12 cellular contexts compared by ENCODE assay signal in the genomic region with DNA sequence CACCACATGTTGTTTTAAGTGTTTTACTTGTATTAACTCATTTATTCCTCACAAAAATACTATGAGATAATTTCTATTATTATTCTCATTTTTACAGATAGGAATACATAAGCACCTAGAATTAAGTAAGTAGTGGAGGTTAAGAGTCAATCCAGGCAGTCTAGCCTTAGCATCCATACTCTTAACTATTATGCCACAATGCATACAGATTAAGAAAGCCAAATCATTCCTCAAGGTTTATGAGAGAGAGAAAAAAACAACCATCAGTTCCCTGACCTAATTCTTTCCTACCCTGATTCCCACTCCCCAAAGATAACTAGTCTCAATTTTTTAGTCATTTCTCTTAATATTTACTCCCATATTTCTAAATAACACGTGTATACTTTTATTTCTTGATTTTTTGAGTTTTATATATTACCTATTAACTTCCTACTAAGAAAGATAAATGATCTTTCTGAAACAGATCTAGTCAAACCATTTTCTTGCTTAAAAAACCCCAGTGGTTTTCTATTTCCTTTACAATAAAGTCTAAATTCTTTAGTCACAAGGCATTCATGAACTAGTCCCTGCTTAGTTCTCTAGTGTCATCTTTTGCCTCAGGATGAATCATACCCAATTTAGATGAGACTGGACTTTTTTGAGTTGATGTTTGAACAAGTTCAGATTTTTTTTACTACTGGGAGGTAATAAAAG. TPM values are rescaled to one million over a fixed set of nuclear protein-coding genes. Genes with fewer than 3 reads are reported as not detected.
A peak's percentile ranks its signal among the peaks of the same experiment; 100 is the strongest.
DNase-seq lines count a peak whose midpoint lies in the region; ATAC-seq and TF ChIP-seq lines count a peak whose summit lies in the region.
"Had no signal": no experiment of that assay in that cellular context is flagged by ENCODE, and none has a peak within 500 bp of the region (broad histone marks: within the 10 kb centered on the region; RNA-seq: fewer than 3 reads in every experiment).

No MANE protein-coding gene starts in this region.

- H2BK15ac ChIP-seq in mesendoderm (replicated peaks; ENCODE audit: low read depth), result no peak overlapping the region

- no peak overlapping the region for H4K8ac ChIP-seq in mesendoderm (ENCODE audit: low read depth, low read length)

- no peaks in the 10 kb centered on the region for H3K4me1 ChIP-seq in mesendoderm (ENCODE audit: control insufficient read depth, low read depth, low read length)

- 100% methylated on average over 1 of the region's 1 CpG for WGBS in mesendoderm (ENCODE audit: extremely low coverage, insufficient coverage, low lambda C conversion rate)

- no peaks in the 10 kb centered on the region for H3K27me3 Mint-ChIP-seq in activated CD4-positive, alpha-beta T cell treated with anti-CD3 and anti-CD28 coated beads for 36 hours
- no peaks in the 10 kb centered on the region for H3K27me3 Mint-ChIP-seq in activated T-helper 2 cell treated with anti-CD3 and anti-CD28 coated beads, Interferon-gamma antibody, Interleukin-2, Interleukin-4, amounts not matched to agents 10 μg/mL and 5 μg/mL and 100 μg/mL, durations not matched to agents 14 hours and 24 hours and 36 hours (ENCODE audit: low read depth)

- no peak overlapping the region for H3K4me3 Mint-ChIP-seq in activated CD4-positive, alpha-beta T cell treated with anti-CD3 and anti-CD28 coated beads for 36 hours
- no peak overlapping the region for H3K4me3 Mint-ChIP-seq in activated T-helper 2 cell treated with anti-CD3 and anti-CD28 coated beads, Interferon-gamma antibody, Interleukin-2, Interleukin-4, amounts not matched to agents 10 μg/mL and 5 μg/mL and 100 μg/mL, durations not matched to agents 14 hours and 24 hours and 36 hours (ENCODE audit: low read depth)

- H3K27ac Mint-ChIP-seq in activated CD4-positive, alpha-beta T cell treated with anti-CD3 and anti-CD28 coated beads for 36 hours, result peak overlapping the region; percentile 9
- peak overlapping the region; percentile 23 for H3K27ac Mint-ChIP-seq in activated T-helper 2 cell treated with anti-CD3 and anti-CD28 coated beads, Interferon-gamma antibody, Interleukin-2, Interleukin-4, amounts not matched to agents 10 μg/mL and 5 μg/mL and 100 μg/mL, durations not matched to agents 14 hours and 24 hours and 36 hours

- intact Hi-C loops in activated CD4-positive, alpha-beta T cell treated with anti-CD3 and anti-CD28 coated beads for 36 hours (cut with DNase I, micrococcal nuclease), result no loop called here
- intact Hi-C loops in activated T-helper 2 cell treated with anti-CD3 and anti-CD28 coated beads, Interferon-gamma antibody, Interleukin-2, Interleukin-4, amounts not matched to agents 10 μg/mL and 5 μg/mL and 100 μg/mL, durations not matched to agents 14 hours and 24 hours and 36 hours (cut with micrococcal nuclease), result loop anchor here (1.0 to 2.0 kb wide), 3 partner anchors 16 to 104 kb away; a partner anchor contains a TSS

- H3K9ac ChIP-seq in mesendoderm (ENCODE audit: low read length), result no peak overlapping the region

- H3K4me3 ChIP-seq in mesendoderm (ENCODE audit: low read length), result no peak overlapping the region

- no peak overlapping the region for H3K56ac ChIP-seq in mesendoderm (ENCODE audit: low read length)

- DNase-seq in activated CD4-positive, alpha-beta T cell treated with anti-CD3 and anti-CD28 coated beads for 36 hours, result no peak
- DNase-seq in activated CD4-positive, alpha-beta T cell treated with anti-CD3 and anti-CD28 coated beads, Interleukin-2, amount 50 U/mL, for 1 hour, result no peak
- DNase-seq in activated T-helper 2 cell treated with anti-CD3 and anti-CD28 coated beads, Interferon-gamma antibody, Interleukin-2, Interleukin-4, amounts not matched to agents 10 μg/mL and 5 μg/mL and 100 μg/mL, durations not matched to agents 14 hours and 24 hours and 36 hours (ENCODE audit: low spot score), result no peak
- DNase-seq in myocyte (ENCODE audit: low read depth) (peak; percentile 4), NCI-H1105 treated with DMSO at 0.1 percent for 48 hours (lab: John Stamatoyannopoulos, UW) (no peak), mesendoderm (no peak), omental fat pad (ENCODE audit: low spot score) (no peak)
- DNase-seq: head of caudate nucleus; Kasumi-1; NCI-H524 treated with DMSO at 0.1 percent for 48 hours; stimulated activated CD8-positive, alpha-beta memory T cell treated with anti-CD3 and anti-CD28 coated beads, Interleukin-4, amount 100 ng/mL, for 48 hours had no signal

- no peak for TF ChIP-seq CTCF in omental fat pad (IDR thresholded peaks at IDR 0.05)

- no peak overlapping the region for H3K23ac ChIP-seq in mesendoderm (ENCODE audit: low read length)

- H2BK5ac ChIP-seq in mesendoderm (ENCODE audit: low read length), result no peak overlapping the region

- H3K4ac ChIP-seq in mesendoderm (ENCODE audit: low read depth, low read length), result no peak overlapping the region

- H3K27me3 ChIP-seq in mesendoderm (ENCODE audit: insufficient read depth, low read length, poor library complexity), result no peaks in the 10 kb centered on the region

- H3K36me3 ChIP-seq in mesendoderm (ENCODE audit: control insufficient read depth, insufficient read depth, low read length), result no peaks in the 10 kb centered on the region

- CTCF ChIA-PET in activated CD4-positive, alpha-beta T cell treated with anti-CD3 and anti-CD28 coated beads for 36 hours (lab: Charles Lee), result no interaction called here

- H3K36me3 Mint-ChIP-seq in activated CD4-positive, alpha-beta T cell treated with anti-CD3 and anti-CD28 coated beads for 36 hours (ENCODE audit: low read depth), result peaks cover 31% of the 10 kb centered on the region
- peaks cover 65% of the 10 kb centered on the region for H3K36me3 Mint-ChIP-seq in activated T-helper 2 cell treated with anti-CD3 and anti-CD28 coated beads, Interferon-gamma antibody, Interleukin-2, Interleukin-4, amounts not matched to agents 10 μg/mL and 5 μg/mL and 100 μg/mL, durations not matched to agents 14 hours and 24 hours and 36 hours (ENCODE audit: low read depth)

- H4K5ac ChIP-seq in mesendoderm (ENCODE audit: low read length), result no peak overlapping the region

- H3K27ac ChIP-seq in mesendoderm (ENCODE audit: low read depth, low read length), result no peak overlapping the region

- H2BK120ac ChIP-seq in mesendoderm (ENCODE audit: low read depth, low read length), result no peak overlapping the region

- no peak overlapping the region for H2AK5ac ChIP-seq in mesendoderm (ENCODE audit: low read length)

- H3K9me3 Mint-ChIP-seq in activated CD4-positive, alpha-beta T cell treated with anti-CD3 and anti-CD28 coated beads for 36 hours (ENCODE audit: low read depth), result no peaks in the 10 kb centered on the region
- no peaks in the 10 kb centered on the region for H3K9me3 Mint-ChIP-seq in activated T-helper 2 cell treated with anti-CD3 and anti-CD28 coated beads, Interferon-gamma antibody, Interleukin-2, Interleukin-4, amounts not matched to agents 10 μg/mL and 5 μg/mL and 100 μg/mL, durations not matched to agents 14 hours and 24 hours and 36 hours

- peaks cover 5% of the 10 kb centered on the region for H3K79me1 ChIP-seq in mesendoderm (ENCODE audit: low read length)

- H3K18ac ChIP-seq in mesendoderm (ENCODE audit: low read length), result no peak overlapping the region

- peak; percentile 88 for ATAC-seq in activated CD4-positive, alpha-beta T cell treated with anti-CD3 and anti-CD28 coated beads for 36 hours
- ATAC-seq in HG02885 (IDR thresholded peaks at IDR 0.05; ENCODE audit: poor library complexity, unreplicated experiment) (peak; percentile 51), omental fat pad (ENCODE audit: low FRiP score) (no peak)

- no peak overlapping the region for H3K4me2 ChIP-seq in mesendoderm (ENCODE audit: low read length)

- H3K79me2 ChIP-seq in mesendoderm (ENCODE audit: control insufficient read depth, insufficient read depth, low read length), result peaks cover 4% of the 10 kb centered on the region

- POLR2A ChIA-PET in activated CD4-positive, alpha-beta T cell treated with anti-CD3 and anti-CD28 coated beads for 36 hours (lab: Charles Lee), result no interaction called here

- H3K4me1 Mint-ChIP-seq in activated CD4-positive, alpha-beta T cell treated with anti-CD3 and anti-CD28 coated beads for 36 hours, result peaks cover 22% of the 10 kb centered on the region
- peaks cover 44% of the 10 kb centered on the region for H3K4me1 Mint-ChIP-seq in activated T-helper 2 cell treated with anti-CD3 and anti-CD28 coated beads, Interferon-gamma antibody, Interleukin-2, Interleukin-4, amounts not matched to agents 10 μg/mL and 5 μg/mL and 100 μg/mL, durations not matched to agents 14 hours and 24 hours and 36 hours (ENCODE audit: low read depth)

RNA-seq across cellular contexts. Expression of a gene that starts 16.0 kb away (rescaled TPM):
- 10 to 100 TPM; 88.3 to 97.3 TPM for total RNA-seq in activated CD4-positive, alpha-beta T cell treated with anti-CD3 and anti-CD28 coated beads for 36 hours
- 84.8 and 88.4 TPM in 2 replicates for total RNA-seq in activated T-helper 2 cell treated with anti-CD3 and anti-CD28 coated beads, Interferon-gamma antibody, Interleukin-2, Interleukin-4, amounts not matched to agents 10 μg/mL and 5 μg/mL and 100 μg/mL, durations not matched to agents 14 hours and 24 hours and 36 hours
- total RNA-seq in myocyte (80.1 and 140 TPM in 2 replicates), omental fat pad (10 to 100 TPM; 49.2 to 82.6 (median 77.5) TPM)
- 15.9 TPM for polyA plus RNA-seq in myocyte (2012)
- polyA plus RNA-seq in mesendoderm (2013, experiment 1 of 2), result 39.0 TPM
- 36.8 TPM for polyA plus RNA-seq in mesendoderm (2013, experiment 2 of 2)
